8 cellular contexts compared by ENCODE assay signal in the genomic region with DNA sequence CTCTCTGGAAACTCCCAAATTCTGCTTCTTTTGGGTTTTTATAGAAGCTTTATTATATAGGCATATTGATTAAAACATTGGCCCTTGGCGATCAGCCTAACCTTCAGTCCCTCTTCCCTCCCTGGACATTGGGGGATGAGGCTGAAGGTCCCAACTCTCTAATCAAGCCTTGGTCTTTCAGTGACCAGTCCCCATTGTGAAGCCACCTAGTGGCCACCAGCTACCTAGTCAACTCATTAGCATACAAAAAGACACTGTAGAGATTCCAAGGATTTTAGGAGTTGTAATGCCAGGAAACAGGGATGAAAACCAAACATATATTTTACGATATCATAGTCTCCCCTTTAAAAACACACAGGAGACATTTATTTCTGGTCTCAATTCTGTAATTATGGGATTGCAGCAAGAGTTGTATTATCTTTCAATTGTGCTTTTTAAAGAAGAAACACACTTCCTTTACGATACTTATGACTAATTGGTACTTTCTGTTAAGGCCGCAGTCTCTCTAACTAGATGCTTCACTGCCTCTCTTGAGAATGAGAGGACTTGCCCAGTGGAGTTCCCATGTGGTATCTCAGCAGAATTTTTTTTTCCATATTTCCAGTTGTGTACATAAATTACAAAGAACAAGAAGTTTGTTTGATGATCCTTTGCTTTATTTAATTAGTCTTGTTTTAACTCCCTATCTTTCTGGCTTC. TPM values are rescaled to one million over a fixed set of nuclear protein-coding genes. Genes with fewer than 3 reads are reported as not detected.
A peak's percentile ranks its signal among the peaks of the same experiment; 100 is the strongest.
DNase-seq lines count a peak whose midpoint lies in the region; ATAC-seq and TF ChIP-seq lines count a peak whose summit lies in the region.

No MANE protein-coding gene starts in this region.

- peak; percentile 60 for TF ChIP-seq CTCF in A673 (conservative IDR thresholded peaks at IDR 0.05; ENCODE audit: low read depth, low read length)
- TF ChIP-seq CTCF in GM10248 (IDR thresholded peaks at IDR 0.05; ENCODE audit: control extremely low read depth, extremely low read depth, low read depth, missing control alignments): peak; percentile 57
- TF ChIP-seq CTCF in brain (conservative IDR thresholded peaks at IDR 0.05): peak; percentile 46 to 68

- intact Hi-C loops in A673 (cut with micrococcal nuclease; ENCODE audit: unreplicated experiment): no loop called here

- no peaks in the 10 kb centered on the region for H3K27me3 Mint-ChIP-seq in brain
- no peaks in the 10 kb centered on the region for H3K27me3 Mint-ChIP-seq in natural killer cell treated with Interleukin-12 subunit alpha and Interleukin-12 subunit beta and Interleukin-15 and Interleukin-18, amount 100 ng/mL, for 72 hours

- CTCF ChIA-PET in A673 (lab: Charles Lee) (no interaction called here), GM10248 (lab: Yijun Ruan, JAX) (interaction anchor here (0.9 to 2.3 kb wide), 19 partner anchors 8 to 382 kb away, joined by 3 to 12 read pairs (median 4); no protein-coding TSS in a partner anchor)

- H3K4me3 Mint-ChIP-seq in brain: no peak overlapping the region
- no peak overlapping the region for H3K4me3 Mint-ChIP-seq in natural killer cell treated with Interleukin-12 subunit alpha and Interleukin-12 subunit beta and Interleukin-15 and Interleukin-18, amount 100 ng/mL, for 72 hours

- no peaks in the 10 kb centered on the region for H3K9me3 ChIP-seq in A673 (ENCODE audit: low read depth, low read length, poor library complexity, severe bottlenecking)

- in situ Hi-C loops in KBM-7 (cut with MboI; ENCODE audit: low pct_unique_long_range_greater_than_20kb, low sequenced_read_pairs): no loop called here

- peaks cover 22% of the 10 kb centered on the region for H3K36me3 Mint-ChIP-seq in brain
- H3K36me3 Mint-ChIP-seq in natural killer cell treated with Interleukin-12 subunit alpha and Interleukin-12 subunit beta and Interleukin-15 and Interleukin-18, amount 100 ng/mL, for 72 hours: no peaks in the 10 kb centered on the region

- no peaks in the 10 kb centered on the region for H3K36me3 ChIP-seq in A673 (ENCODE audit: insufficient read depth, low read length, poor library complexity, severe bottlenecking)
- no peaks in the 10 kb centered on the region for H3K36me3 ChIP-seq in H7 (replicated peaks; ENCODE audit: control insufficient read depth, insufficient read depth, low read length)

- no peak overlapping the region for H3K4me3 ChIP-seq in A673 (ENCODE audit: low read depth, low read length, poor library complexity, severe bottlenecking)
- no peak overlapping the region for H3K4me3 ChIP-seq in H7 (ENCODE audit: insufficient read depth, low read depth, low read length)

- BruUV-seq in A673 (replicated peaks; lab: Mats Ljungman, UMichigan): no TSS peak

- H3K9me3 Mint-ChIP-seq in brain: no peaks in the 10 kb centered on the region
- no peaks in the 10 kb centered on the region for H3K9me3 Mint-ChIP-seq in natural killer cell treated with Interleukin-12 subunit alpha and Interleukin-12 subunit beta and Interleukin-15 and Interleukin-18, amount 100 ng/mL, for 72 hours

- POLR2A ChIA-PET in A673 (lab: Charles Lee; ENCODE audit: low non-redundant PET) (no interaction called here), GM10248 (lab: Yijun Ruan, JAX) (no interaction called here)

- peak; percentile 19 for DNase-seq in A673 (ENCODE audit: low spot score)
- peak; percentile 49 for DNase-seq in GM10248 (ENCODE audit: extremely low spot score)
- peak; percentile 25 for DNase-seq in H7
- peak; percentile 18 for DNase-seq in KBM-7
- peak; percentile 1 for DNase-seq in midbrain (lab: John Stamatoyannopoulos, UW)
- no peak for DNase-seq in cortex of kidney (lab: John Stamatoyannopoulos, UW)
- no peak for DNase-seq in natural killer cell treated with Interleukin-12 subunit alpha and Interleukin-12 subunit beta and Interleukin-15 and Interleukin-18, amount 100 ng/mL, for 72 hours (ENCODE audit: low spot score)

- ATAC-seq in natural killer cell treated with Interleukin-12 subunit alpha and Interleukin-12 subunit beta and Interleukin-15 and Interleukin-18, amount 100 ng/mL, for 72 hours: no peak

- H3K4me1 Mint-ChIP-seq in brain: no peaks in the 10 kb centered on the region
- peaks cover 0 to 5% of the 10 kb centered on the region in 2 donors for H3K4me1 Mint-ChIP-seq in natural killer cell treated with Interleukin-12 subunit alpha and Interleukin-12 subunit beta and Interleukin-15 and Interleukin-18, amount 100 ng/mL, for 72 hours (ENCODE audit: low read depth in 2 of 2)

- no peak overlapping the region for H3K27ac ChIP-seq in A673 (ENCODE audit: low read depth, low read length, poor library complexity, severe bottlenecking)

- H3K27ac Mint-ChIP-seq in brain: no peak overlapping the region
- H3K27ac Mint-ChIP-seq in natural killer cell treated with Interleukin-12 subunit alpha and Interleukin-12 subunit beta and Interleukin-15 and Interleukin-18, amount 100 ng/mL, for 72 hours: no peak overlapping the region

- no peaks in the 10 kb centered on the region for H3K27me3 ChIP-seq in A673 (replicated peaks; ENCODE audit: insufficient read depth, low read depth, low read length, poor library complexity)
- no peaks in the 10 kb centered on the region for H3K27me3 ChIP-seq in H7 (ENCODE audit: control insufficient read depth, insufficient read depth, low read length)

- no peaks in the 10 kb centered on the region for H3K4me1 ChIP-seq in A673 (ENCODE audit: insufficient read depth, low read length, poor library complexity, severe bottlenecking)

RNA-seq across cellular contexts. Expression of a gene that starts 58.2 kb away (rescaled TPM):
- total RNA-seq in A673 (2021): 6.9 and 8.1 TPM in 2 replicates
- total RNA-seq in H7 (2014; rRNA removed; shearing (Covaris generic)): 1.0 and 1.1 TPM in 2 replicates
- polyA plus RNA-seq in brain (ENCODE audit: insufficient read depth, low read depth, low replicate concordance): 1.6 TPM
- under 1 TPM in 1 of 2 donors, not detected in 1; 0.39 TPM for total RNA-seq in natural killer cell treated with Interleukin-12 subunit alpha and Interleukin-12 subunit beta and Interleukin-15 and Interleukin-18, amount 100 ng/mL, for 72 hours

Comparison
In these comparisons a context has a peak if more than half of its experiments do, and no peak if none do; other contexts are left out.
1. DNase-seq: peak in A673 (single experiment), GM10248 (single experiment), H7 (single experiment), KBM-7 (single experiment) and midbrain (single experiment); none in cortex of kidney (single experiment) and natural killer cell treated with Interleukin-12 subunit alpha and Interleukin-12 subunit beta and Interleukin-15 and Interleukin-18, amount 100 ng/mL, for 72 hours (single experiment).
2. Peak in every context shown above with its lines, with median percentiles within 50 percentile points of each other: CTCF ChIP-seq.